In genomic region chr5:61330341-61330878, GRCh38 we compare ENCODE assay signal across 8 cellular contexts. TPM values are rescaled to one million over a fixed set of nuclear protein-coding genes. Genes with fewer than 3 reads are reported as not detected.
DNase-seq lines count a peak whose midpoint lies in the region; ATAC-seq and TF ChIP-seq lines count a peak whose summit lies in the region.

No MANE protein-coding gene starts in this region.

- peaks cover 30% of the 10 kb centered on the region for H3K27me3 Mint-ChIP-seq in stimulated activated naive CD8-positive, alpha-beta T cell treated with anti-CD3 and anti-CD28 coated beads, Interleukin-15, amount 100 ng/mL, for 72 hours

- H3K4me2 ChIP-seq in DND-41 (ENCODE audit: insufficient read depth, low read length) = peak overlapping the region; percentile 90

- peaks cover 20% of the 10 kb centered on the region for H3K4me1 ChIP-seq in DND-41 (ENCODE audit: insufficient read depth, low read length)

- H4K20me1 ChIP-seq in DND-41 (ENCODE audit: insufficient read depth, low read length) = peaks cover 10% of the 10 kb centered on the region

- ATAC-seq in DND-41 (ENCODE audit: insufficient read depth, low read depth) (no peak), HG03045 (IDR thresholded peaks at IDR 0.05; ENCODE audit: unreplicated experiment) (peak; percentile 0), left colon (peak; percentile 35), GM18870 (IDR thresholded peaks at IDR 0.05; ENCODE audit: unreplicated experiment) (no peak), GM21825 (IDR thresholded peaks at IDR 0.05; ENCODE audit: unreplicated experiment) (no peak)
- ATAC-seq in stimulated activated naive CD8-positive, alpha-beta T cell treated with anti-CD3 and anti-CD28 coated beads, Interleukin-15, amount 100 ng/mL, for 72 hours = no peak

- no peaks in the 10 kb centered on the region for H3K9me3 ChIP-seq in DND-41 (ENCODE audit: insufficient read depth, low read length, severe bottlenecking)

- H2AFZ ChIP-seq in DND-41 (ENCODE audit: low read depth, low read length) = peak overlapping the region; percentile 77

- H3K9me3 Mint-ChIP-seq in stimulated activated naive CD8-positive, alpha-beta T cell treated with anti-CD3 and anti-CD28 coated beads, Interleukin-15, amount 100 ng/mL, for 72 hours = no peaks in the 10 kb centered on the region

- H3K4me3 Mint-ChIP-seq in stimulated activated naive CD8-positive, alpha-beta T cell treated with anti-CD3 and anti-CD28 coated beads, Interleukin-15, amount 100 ng/mL, for 72 hours = peak overlapping the region; percentile 86 to 97

- peak overlapping the region in 1 of 2 experiments; percentile 72; a peak in 2 of 4 replicates for H3K4me3 ChIP-seq in DND-41 (ENCODE audit: low read depth in 1 of 2, low read length in 2 of 2)

- intact Hi-C loops in left colon (cut with DNase I, micrococcal nuclease) = loop anchor here in 1 of 2 donors (10.0 kb wide), 2 partner anchors 166 to 324 kb away; partner anchors contain the start of gene SMIM15

- H3K79me2 ChIP-seq in DND-41 (ENCODE audit: insufficient read depth, low read length) = peaks cover 2% of the 10 kb centered on the region; the same call in 1 of the 2 replicates

- H3K36me3 ChIP-seq in DND-41 (ENCODE audit: insufficient read depth, low read length) = no peaks in the 10 kb centered on the region

- peak overlapping the region; percentile 64 for H3K9ac ChIP-seq in DND-41 (ENCODE audit: low read depth, low read length)

- H3K4me1 Mint-ChIP-seq in stimulated activated naive CD8-positive, alpha-beta T cell treated with anti-CD3 and anti-CD28 coated beads, Interleukin-15, amount 100 ng/mL, for 72 hours = peaks cover 53% of the 10 kb centered on the region

- H3K27ac Mint-ChIP-seq in stimulated activated naive CD8-positive, alpha-beta T cell treated with anti-CD3 and anti-CD28 coated beads, Interleukin-15, amount 100 ng/mL, for 72 hours = peak overlapping the region in 1 of 2 donors; percentile 40

- H3K27ac ChIP-seq in DND-41 (ENCODE audit: low read length) = no peak overlapping the region

- DNase-seq in DND-41 = peak; percentile 6
- peak; percentile 84 for DNase-seq in RPMI7951 (ENCODE audit: low read depth)
- DNase-seq in cerebellum (ENCODE audit: low spot score) = peak; percentile 65
- DNase-seq in left colon = peak; percentile 69 to 74
- peak in 1 of 2 donors; percentile 16 for DNase-seq in stimulated activated naive CD8-positive, alpha-beta T cell treated with anti-CD3 and anti-CD28 coated beads, Interleukin-15, amount 100 ng/mL, for 72 hours

- peaks cover 30% of the 10 kb centered on the region for H3K27me3 ChIP-seq in DND-41 (ENCODE audit: insufficient read depth, low read length, poor library complexity)

- no peak for TF ChIP-seq CTCF in DND-41 (IDR thresholded peaks at IDR 0.05; ENCODE audit: borderline replicate concordance, extremely low read depth, low read length, poor library complexity, severe bottlenecking)

RNA-seq across cellular contexts. Expression of gene ZSWIM6, which starts 1.6 kb away (rescaled TPM):
- 4.4 and 5.0 TPM in 2 replicates for total RNA-seq in RPMI7951 (2014; rRNA removed; shearing (Covaris generic))
- total RNA-seq in cerebellum (29.8 TPM), left colon (10 to 100 TPM; 22.5 to 27.1 TPM)

Comparison
In these comparisons a context has a peak if more than half of its experiments do, and no peak if none do; other contexts are left out.
1. ATAC-seq: peak in HG03045 (single experiment) and left colon (single experiment); none in DND-41 (single experiment), stimulated activated naive CD8-positive, alpha-beta T cell treated with anti-CD3 and anti-CD28 coated beads, Interleukin-15, amount 100 ng/mL, for 72 hours (single experiment), GM18870 (single experiment) and GM21825 (single experiment).